In genomic region chr13:21476893-21477472, GRCh38 we compare ENCODE assay signal across 8 cellular contexts. TPM values are rescaled to one million over a fixed set of nuclear protein-coding genes. Genes with fewer than 3 reads are reported as not detected.
A peak's percentile ranks its signal among the peaks of the same experiment; 100 is the strongest.
DNase-seq lines count a peak whose midpoint lies in the region; ATAC-seq lines count a peak whose summit lies in the region.

No MANE protein-coding gene starts in this region.

- H3K27ac Mint-ChIP-seq in activated CD4-positive, alpha-beta memory T cell treated with anti-CD3 and anti-CD28 coated beads, Interleukin-2, amount 10 ng/mL, durations not matched to agents 7 days and 5 days = peak overlapping the region; percentile 60

- POLR2A ChIA-PET in activated CD4-positive, alpha-beta memory T cell treated with anti-CD3 and anti-CD28 coated beads, Interleukin-2, amount 10 ng/mL, durations not matched to agents 7 days and 5 days (lab: Charles Lee) = interaction anchor here (1.7 to 2.7 kb wide), 3 partner anchors 18 to 301 kb away, joined by 6 to 13 read pairs (median 11); partner anchors contain the start of genes MRPL57, SKA3 and ZDHHC20

- H3K4me3 Mint-ChIP-seq in activated CD4-positive, alpha-beta memory T cell treated with anti-CD3 and anti-CD28 coated beads, Interleukin-2, amount 10 ng/mL, durations not matched to agents 7 days and 5 days = peak overlapping the region; percentile 76

- no peaks in the 10 kb centered on the region for H3K9me3 Mint-ChIP-seq in activated CD4-positive, alpha-beta memory T cell treated with anti-CD3 and anti-CD28 coated beads, Interleukin-2, amount 10 ng/mL, durations not matched to agents 7 days and 5 days

- peaks cover 14% of the 10 kb centered on the region for H3K4me1 Mint-ChIP-seq in activated CD4-positive, alpha-beta memory T cell treated with anti-CD3 and anti-CD28 coated beads, Interleukin-2, amount 10 ng/mL, durations not matched to agents 7 days and 5 days

- ATAC-seq in GM18520 (IDR thresholded peaks at IDR 0.05; ENCODE audit: unreplicated experiment) (peak; percentile 47), HG03159 (IDR thresholded peaks at IDR 0.05; ENCODE audit: unreplicated experiment) (peak; percentile 87)

- no peaks in the 10 kb centered on the region for H3K27me3 Mint-ChIP-seq in activated CD4-positive, alpha-beta memory T cell treated with anti-CD3 and anti-CD28 coated beads, Interleukin-2, amount 10 ng/mL, durations not matched to agents 7 days and 5 days

- CTCF ChIA-PET in activated CD4-positive, alpha-beta memory T cell treated with anti-CD3 and anti-CD28 coated beads, Interleukin-2, amount 10 ng/mL, durations not matched to agents 7 days and 5 days (lab: Charles Lee) = interaction anchor here (0.6 to 7.9 kb wide), 50 partner anchors 9 to 547 kb away, joined by 3 to 146 read pairs (median 4); partner anchors contain the start of genes MICU2, MRPL57, SKA3 and ZDHHC20

- H3K36me3 Mint-ChIP-seq in activated CD4-positive, alpha-beta memory T cell treated with anti-CD3 and anti-CD28 coated beads, Interleukin-2, amount 10 ng/mL, durations not matched to agents 7 days and 5 days (ENCODE audit: low read depth) = no peaks in the 10 kb centered on the region

- DNase-seq in AG08395 (ENCODE audit: low spot score) (peak; percentile 67), NCI-H748 treated with DMSO at 0.1 percent for 48 hours (lab: John Stamatoyannopoulos, UW) (peak; percentile 97), medulla oblongata (ENCODE audit: extremely low spot score) (peak; percentile 96)
- peak; percentile 83 for DNase-seq in activated CD4-positive, alpha-beta memory T cell treated with anti-CD3 and anti-CD28 coated beads, Interleukin-2, amount 10 ng/mL, durations not matched to agents 7 days and 5 days
- peak; percentile 68 for DNase-seq in effector CD8-positive, alpha-beta T cell (lab: John Stamatoyannopoulos, UW)
- DNase-seq in stimulated activated CD4-positive, alpha-beta T cell treated with anti-CD3 and anti-CD28 coated beads, TNF-alpha, amount 100 ng/mL, for 4 hours (ENCODE audit: low read depth in 3 of 3) = peak; percentile 52 to 61 (median 58)

RNA-seq across cellular contexts. Expression of gene ZDHHC20, which starts 17.9 kb away (rescaled TPM):
- total RNA-seq in activated CD4-positive, alpha-beta memory T cell treated with anti-CD3 and anti-CD28 coated beads, Interleukin-2, amount 10 ng/mL, durations not matched to agents 7 days and 5 days = 100 to 1,000 TPM in 1 of 2 experiments, 10 to 100 TPM in 1; 92.0 to 103 TPM

Comparison
In these comparisons a context has a peak if more than half of its experiments do, and no peak if none do; other contexts are left out.
1. Peak in every context shown above with its lines: DNase-seq and ATAC-seq.